Comparison of ENCODE assay signal across 1 cellular context in the genomic region with DNA sequence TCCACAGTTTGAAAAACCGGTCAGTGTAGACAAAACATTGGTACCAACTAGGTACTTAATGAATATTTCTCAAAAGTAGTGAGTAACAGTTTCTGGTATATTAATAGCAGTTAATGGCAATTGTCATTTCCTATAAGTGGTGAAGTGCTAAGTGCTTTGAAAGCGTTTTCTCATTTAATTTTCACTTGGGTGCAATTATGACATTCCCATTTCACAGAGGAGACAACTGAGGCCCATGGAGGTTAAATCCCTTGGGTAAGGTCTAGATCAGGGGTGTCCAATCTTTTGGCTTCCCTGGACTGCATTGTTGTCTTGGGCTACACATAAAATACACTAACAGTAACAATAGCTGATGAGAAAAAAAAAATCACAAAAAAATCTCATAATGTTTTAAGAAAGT.
A peak's percentile ranks its signal among the peaks of the same experiment; 100 is the strongest.
TF ChIP-seq lines count a peak whose summit lies in the region.

No MANE protein-coding gene starts in this region.

TF ChIP-seq in A549, 52 proteins besides CTCF, POLR2A, EP300 and RAD21:
- TF ChIP-seq CBX2 (IDR thresholded peaks at IDR 0.05; ENCODE audit: borderline replicate concordance, low read depth) (no peak), HDAC2 (IDR thresholded peaks at IDR 0.05) (peak; percentile 76; the same call in 1 of the 2 replicates), ZFP36 (IDR thresholded peaks at IDR 0.05; ENCODE audit: borderline replicate concordance, partially characterized antibody) (no peak), RNF2 (IDR thresholded peaks at IDR 0.05; ENCODE audit: borderline replicate concordance, low read depth) (no peak), ZNF302 (CRISPR knock-in tag; IDR thresholded peaks at IDR 0.05) (no peak), KDM1A (IDR thresholded peaks at IDR 0.05; ENCODE audit: low read depth) (peak; percentile 94)
- TF ChIP-seq, protein P1, sequence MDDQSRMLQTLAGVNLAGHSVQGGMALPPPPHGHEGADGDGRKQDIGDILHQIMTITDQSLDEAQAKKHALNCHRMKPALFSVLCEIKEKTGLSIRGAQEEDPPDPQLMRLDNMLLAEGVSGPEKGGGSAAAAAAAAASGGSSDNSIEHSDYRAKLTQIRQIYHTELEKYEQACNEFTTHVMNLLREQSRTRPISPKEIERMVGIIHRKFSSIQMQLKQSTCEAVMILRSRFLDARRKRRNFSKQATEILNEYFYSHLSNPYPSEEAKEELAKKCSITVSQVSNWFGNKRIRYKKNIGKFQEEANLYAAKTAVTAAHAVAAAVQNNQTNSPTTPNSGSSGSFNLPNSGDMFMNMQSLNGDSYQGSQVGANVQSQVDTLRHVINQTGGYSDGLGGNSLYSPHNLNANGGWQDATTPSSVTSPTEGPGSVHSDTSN (IDR thresholded peaks at IDR 0.05) = no peak
- TF ChIP-seq, protein P2, sequence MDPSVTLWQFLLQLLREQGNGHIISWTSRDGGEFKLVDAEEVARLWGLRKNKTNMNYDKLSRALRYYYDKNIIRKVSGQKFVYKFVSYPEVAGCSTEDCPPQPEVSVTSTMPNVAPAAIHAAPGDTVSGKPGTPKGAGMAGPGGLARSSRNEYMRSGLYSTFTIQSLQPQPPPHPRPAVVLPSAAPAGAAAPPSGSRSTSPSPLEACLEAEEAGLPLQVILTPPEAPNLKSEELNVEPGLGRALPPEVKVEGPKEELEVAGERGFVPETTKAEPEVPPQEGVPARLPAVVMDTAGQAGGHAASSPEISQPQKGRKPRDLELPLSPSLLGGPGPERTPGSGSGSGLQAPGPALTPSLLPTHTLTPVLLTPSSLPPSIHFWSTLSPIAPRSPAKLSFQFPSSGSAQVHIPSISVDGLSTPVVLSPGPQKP (IDR thresholded peaks at IDR 0.05; ENCODE audit: low read depth, low read length) = no peak
TF ChIP-seq in A549: peak in this region for 2.
